Comparison of ENCODE assay signal across 26 cellular contexts in genomic region chr5:33270671-33271070, GRCh38.
"Had no signal": no experiment of that assay in that cellular context is flagged by ENCODE, and none has a peak within 500 bp of the region (broad histone marks: within the 10 kb centered on the region; RNA-seq: fewer than 3 reads in every experiment).

No MANE protein-coding gene starts in this region.

- H3K4me3 Mint-ChIP-seq: activated CD8-positive, alpha-beta T cell treated with anti-CD3 and anti-CD28 coated beads, Interleukin-2, amount 10 ng/mL, durations not matched to agents 7 days and 5 days; activated naive CD8-positive, alpha-beta T cell treated with anti-CD3 and anti-CD28 coated beads, Interleukin-2, amount 10 ng/mL, durations not matched to agents 7 days and 5 days; T-helper 17 cell; WTC11 had no signal

- H3K9me3 ChIP-seq: adrenal gland, SJSA1 had no signal

- H3K36me3 ChIP-seq: adrenal gland, SJSA1 had no signal

- H3K36me3 Mint-ChIP-seq: activated naive CD8-positive, alpha-beta T cell treated with anti-CD3 and anti-CD28 coated beads, Interleukin-2, amount 10 ng/mL, durations not matched to agents 7 days and 5 days; WTC11 had no signal

- FAIRE-seq: K562 had no signal

- H3K4me3 ChIP-seq: adrenal gland, K562, SJSA1 had no signal

- H3K27ac ChIP-seq: adrenal gland had no signal

- H3K27ac Mint-ChIP-seq: activated CD8-positive, alpha-beta T cell treated with anti-CD3 and anti-CD28 coated beads, Interleukin-2, amount 10 ng/mL, durations not matched to agents 7 days and 5 days; activated naive CD8-positive, alpha-beta T cell treated with anti-CD3 and anti-CD28 coated beads, Interleukin-2, amount 10 ng/mL, durations not matched to agents 7 days and 5 days; T-helper 17 cell; WTC11 had no signal

- ATAC-seq: activated CD8-positive, alpha-beta T cell treated with anti-CD3 and anti-CD28 coated beads, Interleukin-2, amount 10 ng/mL, durations not matched to agents 7 days and 5 days; K562; T-helper 17 cell; WTC11 had no signal

- DNase-seq: activated CD4-positive, alpha-beta T cell treated with anti-CD3 and anti-CD28 coated beads for 48 hours; activated CD4-positive, alpha-beta T cell treated with anti-CD3 and anti-CD28 coated beads, Interleukin-2, amount 50 U/mL, for 4 hours; activated CD4-positive, CD25-positive, alpha-beta regulatory T cell treated with anti-CD3 and anti-CD28 coated beads, Interleukin-2, amount 50 U/mL, for 72 hours; activated CD8-positive, alpha-beta memory T cell treated with anti-CD3 and anti-CD28 coated beads, Interleukin-2, amount 50 U/mL, for 48 hours; activated CD8-positive, alpha-beta T cell treated with anti-CD3 and anti-CD28 coated beads, Interleukin-2, amount 10 ng/mL, durations not matched to agents 7 days and 5 days; activated naive CD4-positive, alpha-beta T cell treated with anti-CD3 and anti-CD28 coated beads, Interleukin-2, amount 50 U/mL, for 16 hours; activated naive CD8-positive, alpha-beta T cell treated with anti-CD3 and anti-CD28 coated beads, Interleukin-2, amount 10 ng/mL, durations not matched to agents 7 days and 5 days; activated T-cell treated with anti-CD3 and anti-CD28 coated beads, Interleukin-2, amount 50 U/mL, for 1 hour; adrenal gland; anterior cingulate cortex; central memory CD4-positive, alpha-beta T cell; Karpas-422; NCI-H1048; NCI-H1417; NCI-H1694; NCI-H2029; NCI-H345; NCI-H510A; NCI-H526 treated with DMSO at 0.1 percent for 48 hours; RPMI8226; SHP77; T-helper 17 cell; T-helper 9 cell had no signal

- H3K27me3 Mint-ChIP-seq: activated naive CD8-positive, alpha-beta T cell treated with anti-CD3 and anti-CD28 coated beads, Interleukin-2, amount 10 ng/mL, durations not matched to agents 7 days and 5 days; T-helper 17 cell had no signal

- H3K9me3 Mint-ChIP-seq: WTC11 had no signal

- H3K4me1 ChIP-seq: adrenal gland had no signal

- H3K4me1 Mint-ChIP-seq: activated naive CD8-positive, alpha-beta T cell treated with anti-CD3 and anti-CD28 coated beads, Interleukin-2, amount 10 ng/mL, durations not matched to agents 7 days and 5 days; T-helper 17 cell; WTC11 had no signal
